In genomic region chr16:56547120-56547948, GRCh38 we compare ENCODE assay signal across 10 cellular contexts. TPM values are rescaled to one million over a fixed set of nuclear protein-coding genes. Genes with fewer than 3 reads are reported as not detected.
A peak's percentile ranks its signal among the peaks of the same experiment; 100 is the strongest.
DNase-seq lines count a peak whose midpoint lies in the region; ATAC-seq, FAIRE-seq and TF ChIP-seq lines count a peak whose summit lies in the region.
"Had no signal": no experiment of that assay in that cellular context is flagged by ENCODE, and none has a peak within 500 bp of the region (broad histone marks: within the 10 kb centered on the region; RNA-seq: fewer than 3 reads in every experiment).

No MANE protein-coding gene starts in this region.

- no peak overlapping the region for H3K4me2 ChIP-seq in SK-N-SH

- TF ChIP-seq EP300 in SK-N-SH (IDR thresholded peaks at IDR 0.05; ENCODE audit: borderline replicate concordance in 1 of 2, low read depth in 1 of 2, low read length in 1 of 2) = no peak

- peaks cover 18% of the 10 kb centered on the region for H3K4me1 Mint-ChIP-seq in activated CD4-positive, alpha-beta T cell treated with anti-CD3 and anti-CD28 coated beads, Interleukin-2, amount 10 ng/mL, durations not matched to agents 7 days and 5 days
- H3K4me1 Mint-ChIP-seq in stimulated activated memory B cell treated with anti-CD40 and anti-IgM and Interleukin-4, amounts not matched to agents 10 μg/mL and 1 μg/mL and 100 μg/mL, for 72 hours = peaks cover 10% of the 10 kb centered on the region

- no peaks in the 10 kb centered on the region for H3K9me3 Mint-ChIP-seq in activated CD4-positive, alpha-beta T cell treated with anti-CD3 and anti-CD28 coated beads, Interleukin-2, amount 10 ng/mL, durations not matched to agents 7 days and 5 days
- H3K9me3 Mint-ChIP-seq in stimulated activated memory B cell treated with anti-CD40 and anti-IgM and Interleukin-4, amounts not matched to agents 10 μg/mL and 1 μg/mL and 100 μg/mL, for 72 hours = no peaks in the 10 kb centered on the region

- H3K4me3 ChIP-seq in SK-N-SH (ENCODE audit: low read depth in 2 of 2, low read length in 1 of 2) (no peak overlapping the region), pancreas (no peak overlapping the region)

- peaks cover 9% of the 10 kb centered on the region for H3F3A ChIP-seq in SK-N-SH (replicated peaks; ENCODE audit: insufficient read depth)

- H3K27ac Mint-ChIP-seq in activated CD4-positive, alpha-beta T cell treated with anti-CD3 and anti-CD28 coated beads, Interleukin-2, amount 10 ng/mL, durations not matched to agents 7 days and 5 days = peak overlapping the region; percentile 32
- peak overlapping the region; percentile 39 for H3K27ac Mint-ChIP-seq in stimulated activated memory B cell treated with anti-CD40 and anti-IgM and Interleukin-4, amounts not matched to agents 10 μg/mL and 1 μg/mL and 100 μg/mL, for 72 hours

- peaks cover 0 to 12% of the 10 kb centered on the region in 2 experiments; a peak in 2 of 4 replicates for H3K4me1 ChIP-seq in SK-N-SH (ENCODE audit: control insufficient read depth in 1 of 2, insufficient read depth in 2 of 2, low read depth in 1 of 2, low read length in 1 of 2)
- peaks cover 0 to 4% (median 4%) of the 10 kb centered on the region in 3 donors for H3K4me1 ChIP-seq in pancreas

- no peak for DNase-seq in activated CD4-positive, alpha-beta T cell treated with anti-CD3 and anti-CD28 coated beads, Interleukin-2, amount 10 ng/mL, durations not matched to agents 7 days and 5 days
- no peak for DNase-seq in activated CD4-positive, alpha-beta T cell treated with anti-CD3 and anti-CD28 coated beads, Interleukin-2, amount 50 U/mL, for 48 hours
- DNase-seq in SK-N-SH = peak; percentile 20
- DNase-seq in globus pallidus (ENCODE audit: low spot score) = peak; percentile 92
- DNase-seq in pancreas = no peak
- DNase-seq: NCI-H1930 had no signal

- H3K36me3 ChIP-seq in SK-N-SH (replicated peaks in 1 of 2; ENCODE audit: control insufficient read depth in 1 of 2, insufficient read depth in 2 of 2, low read length in 1 of 2) = no peaks in the 10 kb centered on the region
- no peaks in the 10 kb centered on the region for H3K36me3 ChIP-seq in pancreas

- no peak for TF ChIP-seq RAD21 in SK-N-SH (IDR thresholded peaks at IDR 0.05; ENCODE audit: low read length)

- no peaks in the 10 kb centered on the region for H3K36me3 Mint-ChIP-seq in activated CD4-positive, alpha-beta T cell treated with anti-CD3 and anti-CD28 coated beads, Interleukin-2, amount 10 ng/mL, durations not matched to agents 7 days and 5 days (ENCODE audit: low read depth)
- no peaks in the 10 kb centered on the region for H3K36me3 Mint-ChIP-seq in stimulated activated memory B cell treated with anti-CD40 and anti-IgM and Interleukin-4, amounts not matched to agents 10 μg/mL and 1 μg/mL and 100 μg/mL, for 72 hours

- 64% methylated on average over 12 of the region's 12 CpGs for WGBS in SK-N-SH (ENCODE audit: low lambda C conversion rate)
- 39 to 46% methylated on average over 12 of the region's 12 CpGs for WGBS in pancreas, 2 donors

- no peaks in the 10 kb centered on the region for H3K9me3 ChIP-seq in SK-N-SH
- H3K9me3 ChIP-seq in pancreas = no peaks in the 10 kb centered on the region

- H3K9me2 ChIP-seq in SK-N-SH = no peaks in the 10 kb centered on the region

- peaks cover 1% of the 10 kb centered on the region for H3K27me3 Mint-ChIP-seq in activated CD4-positive, alpha-beta T cell treated with anti-CD3 and anti-CD28 coated beads, Interleukin-2, amount 10 ng/mL, durations not matched to agents 7 days and 5 days
- H3K27me3 Mint-ChIP-seq in stimulated activated memory B cell treated with anti-CD40 and anti-IgM and Interleukin-4, amounts not matched to agents 10 μg/mL and 1 μg/mL and 100 μg/mL, for 72 hours = peaks cover 38% of the 10 kb centered on the region

- peak overlapping the region; percentile 11; the same call in 1 of the 2 replicates for H2AFZ ChIP-seq in SK-N-SH (ENCODE audit: low read depth)

- H3K27me3 ChIP-seq in SK-N-SH (ENCODE audit: insufficient read depth) (no peaks in the 10 kb centered on the region), pancreas (no peaks in the 10 kb centered on the region)

- intact Hi-C loops in pancreas (cut with DNase I) = no loop called here

- no peak overlapping the region for H3K9ac ChIP-seq in SK-N-SH

- no peak overlapping the region for H3K4me3 Mint-ChIP-seq in activated CD4-positive, alpha-beta T cell treated with anti-CD3 and anti-CD28 coated beads, Interleukin-2, amount 10 ng/mL, durations not matched to agents 7 days and 5 days
- no peak overlapping the region for H3K4me3 Mint-ChIP-seq in stimulated activated memory B cell treated with anti-CD40 and anti-IgM and Interleukin-4, amounts not matched to agents 10 μg/mL and 1 μg/mL and 100 μg/mL, for 72 hours

- no peaks in the 10 kb centered on the region for H3K79me2 ChIP-seq in SK-N-SH (ENCODE audit: insufficient read depth)

- CTCF ChIA-PET in activated CD4-positive, alpha-beta T cell treated with anti-CD3 and anti-CD28 coated beads, Interleukin-2, amount 10 ng/mL, durations not matched to agents 7 days and 5 days (lab: Charles Lee) = interaction anchor here (0.6 to 1.1 kb wide), 3 partner anchors 63 to 208 kb away, joined by 3 read pairs; no protein-coding TSS in a partner anchor
- CTCF ChIA-PET in SK-N-SH (lab: Yijun Ruan, JAX) = interaction anchor here (0.7 to 2.5 kb wide), 3 partner anchors 20 to 53 kb away, joined by 3 to 7 read pairs (median 3); no protein-coding TSS in a partner anchor

- TF ChIP-seq CTCF in SK-N-SH (IDR thresholded peaks at IDR 0.05) (no peak), pancreas (IDR thresholded peaks at IDR 0.05) (no peak)

- POLR2A ChIA-PET in activated CD4-positive, alpha-beta T cell treated with anti-CD3 and anti-CD28 coated beads, Interleukin-2, amount 10 ng/mL, durations not matched to agents 7 days and 5 days (lab: Charles Lee) = no interaction called here
- POLR2A ChIA-PET in SK-N-SH (lab: Yijun Ruan, JAX) = no interaction called here

- no peak for ATAC-seq in stimulated activated memory B cell treated with anti-CD40 and anti-IgM and Interleukin-4, amounts not matched to agents 10 μg/mL and 1 μg/mL and 100 μg/mL, for 72 hours
- ATAC-seq in HG03354 (IDR thresholded peaks at IDR 0.05; ENCODE audit: poor library complexity, severe bottlenecking, unreplicated experiment) (no peak), HG03139 (IDR thresholded peaks at IDR 0.05; ENCODE audit: unreplicated experiment) (no peak), pancreas (no peak)

- no peak for FAIRE-seq in pancreas (lab: Jason Lieb, UNC)
- FAIRE-seq: endothelial cell of umbilical vein had no signal

- H3K27ac ChIP-seq in SK-N-SH (ENCODE audit: low read depth in 2 of 2, low read length in 1 of 2) = 0 out of 4 replicates have a peak overlapping the region, but pooled peaks of 1 of the 2 experiments have one; percentile 5
- no peak overlapping the region for H3K27ac ChIP-seq in pancreas

- H4K20me1 ChIP-seq in SK-N-SH (ENCODE audit: insufficient read depth) = no peaks in the 10 kb centered on the region

TF ChIP-seq in SK-N-SH, 30 proteins besides CTCF, POLR2A, EP300 and RAD21 (continues in another document):
- TF ChIP-seq GATA2 (CRISPR knock-in tag; IDR thresholded peaks at IDR 0.05) (no peak), CHD2 (IDR thresholded peaks at IDR 0.05; ENCODE audit: low read length, partially characterized antibody) (no peak), ELF1 (IDR thresholded peaks at IDR 0.05) (no peak), FOXJ3 (CRISPR knock-in tag; IDR thresholded peaks at IDR 0.05) (no peak), TAF1 (IDR thresholded peaks at IDR 0.05; ENCODE audit: borderline replicate concordance, low read depth, low read length) (peak; percentile 87; the same call in 1 of the 2 replicates), TCF12 (IDR thresholded peaks at IDR 0.05) (peak; percentile 29; the same call in 1 of the 2 replicates), IRF3 (IDR thresholded peaks at IDR 0.05; ENCODE audit: low read depth, low read length) (no peak)

RNA-seq across cellular contexts. Expression of gene MT4, which starts 17.5 kb away (rescaled TPM):
- total RNA-seq in activated CD4-positive, alpha-beta T cell treated with anti-CD3 and anti-CD28 coated beads, Interleukin-2, amount 10 ng/mL, durations not matched to agents 7 days and 5 days = not detected
- polyA plus RNA-seq in SK-N-SH (2012; rRNA removed) (not detected in 2 replicates), pancreas (not detected)
- polyA plus RNA-seq in SK-N-SH (2012; cell fraction: cytosol; rRNA removed) = not detected in 2 replicates
- not detected in 2 replicates for polyA plus RNA-seq in SK-N-SH (2012; cell fraction: nucleus; rRNA removed)
- total RNA-seq in pancreas = not detected
- total RNA-seq: endothelial cell of umbilical vein had no signal
- polyA plus RNA-seq: endothelial cell of umbilical vein had no signal

RNA-seq across cellular contexts. Expression of gene BBS2, which starts 27.5 kb away (rescaled TPM):
- total RNA-seq in activated CD4-positive, alpha-beta T cell treated with anti-CD3 and anti-CD28 coated beads, Interleukin-2, amount 10 ng/mL, durations not matched to agents 7 days and 5 days = 10 to 100 TPM; 16.7 to 21.5 TPM
- polyA plus RNA-seq in SK-N-SH (2012; rRNA removed) = 74.3 and 93.5 TPM in 2 replicates
- 70.3 and 97.7 TPM in 2 replicates for polyA plus RNA-seq in SK-N-SH (2012; cell fraction: cytosol; rRNA removed)
- 116 and 206 TPM in 2 replicates for polyA plus RNA-seq in SK-N-SH (2012; cell fraction: nucleus; rRNA removed)
- 10 to 100 TPM in 5 of 6 donors, 1 to 10 TPM in 1; 10.0 to 19.0 (median 14.5) TPM for total RNA-seq in pancreas
- polyA plus RNA-seq in pancreas = 10 to 100 TPM; 20.7 to 50.4 TPM

RNA-seq across cellular contexts. Expression of gene MT3, which starts 42.0 kb away (rescaled TPM):
- total RNA-seq in activated CD4-positive, alpha-beta T cell treated with anti-CD3 and anti-CD28 coated beads, Interleukin-2, amount 10 ng/mL, durations not matched to agents 7 days and 5 days = 1 to 10 TPM; 3.0 to 3.8 TPM
- polyA plus RNA-seq in SK-N-SH (2012; rRNA removed) = 0.43 TPM in 1 of 2 replicates, not detected in the other
- 0.08 and 0.12 TPM in 2 replicates for polyA plus RNA-seq in SK-N-SH (2012; cell fraction: cytosol; rRNA removed)
- polyA plus RNA-seq in SK-N-SH (2012; cell fraction: nucleus; rRNA removed) = 0.22 TPM in 1 of 2 replicates, not detected in the other
- under 1 TPM in 2 of 6 donors, not detected in 4; 0.41 to 0.43 TPM for total RNA-seq in pancreas
- 1 to 10 TPM; 1.1 to 4.6 TPM for polyA plus RNA-seq in pancreas
- total RNA-seq: endothelial cell of umbilical vein had no signal
- polyA plus RNA-seq: endothelial cell of umbilical vein had no signal

Comparison
In these comparisons a context has a peak if more than half of its experiments do, and no peak if none do; other contexts are left out.
1. DNase-seq: peak in SK-N-SH (single experiment) and globus pallidus (single experiment); none in activated CD4-positive, alpha-beta T cell treated with anti-CD3 and anti-CD28 coated beads, Interleukin-2, amount 10 ng/mL, durations not matched to agents 7 days and 5 days (single experiment), activated CD4-positive, alpha-beta T cell treated with anti-CD3 and anti-CD28 coated beads, Interleukin-2, amount 50 U/mL, for 48 hours (0 of 2) and pancreas (0 of 6).